Comparison of ENCODE assay signal across 1 cellular context in the genomic region with DNA sequence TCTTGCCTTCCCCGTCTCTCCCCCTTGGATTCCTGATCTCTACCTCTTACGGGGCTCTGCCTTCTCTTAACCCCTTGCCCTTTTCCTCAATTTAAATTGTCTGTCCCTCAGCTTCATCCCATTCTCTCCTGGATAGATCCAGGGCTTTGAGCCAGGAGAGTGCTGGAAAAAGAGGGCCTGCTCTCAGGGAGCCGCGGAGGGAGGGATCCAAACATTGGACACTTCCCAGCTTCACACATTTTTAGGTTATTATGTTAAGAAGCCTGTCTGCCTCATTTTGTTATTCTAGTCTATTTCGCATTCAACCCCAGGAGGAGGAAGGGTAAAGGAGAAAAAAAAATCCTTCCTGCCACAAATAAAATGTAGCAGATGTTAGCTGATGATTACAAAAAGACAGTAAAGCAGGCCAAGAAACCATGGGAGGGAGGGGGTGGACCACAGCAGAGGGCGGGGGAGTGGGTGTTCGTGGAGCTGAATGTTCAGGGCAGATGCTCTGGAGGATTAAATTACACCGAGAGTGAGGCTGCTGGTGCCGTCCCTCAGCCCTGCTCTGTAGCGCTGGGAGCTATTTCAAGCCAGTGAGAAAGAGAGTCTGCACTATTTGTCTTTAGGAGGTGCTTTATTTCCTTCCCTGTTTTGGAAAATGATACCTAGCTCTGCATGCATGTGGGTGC.
A peak's percentile ranks its signal among the peaks of the same experiment; 100 is the strongest.
TF ChIP-seq lines count a peak whose summit lies in the region.

No MANE protein-coding gene starts in this region.

TF ChIP-seq in SK-N-SH, 30 proteins besides CTCF, POLR2A, EP300 and RAD21 (continued from another document):
- TF ChIP-seq, protein P1, sequence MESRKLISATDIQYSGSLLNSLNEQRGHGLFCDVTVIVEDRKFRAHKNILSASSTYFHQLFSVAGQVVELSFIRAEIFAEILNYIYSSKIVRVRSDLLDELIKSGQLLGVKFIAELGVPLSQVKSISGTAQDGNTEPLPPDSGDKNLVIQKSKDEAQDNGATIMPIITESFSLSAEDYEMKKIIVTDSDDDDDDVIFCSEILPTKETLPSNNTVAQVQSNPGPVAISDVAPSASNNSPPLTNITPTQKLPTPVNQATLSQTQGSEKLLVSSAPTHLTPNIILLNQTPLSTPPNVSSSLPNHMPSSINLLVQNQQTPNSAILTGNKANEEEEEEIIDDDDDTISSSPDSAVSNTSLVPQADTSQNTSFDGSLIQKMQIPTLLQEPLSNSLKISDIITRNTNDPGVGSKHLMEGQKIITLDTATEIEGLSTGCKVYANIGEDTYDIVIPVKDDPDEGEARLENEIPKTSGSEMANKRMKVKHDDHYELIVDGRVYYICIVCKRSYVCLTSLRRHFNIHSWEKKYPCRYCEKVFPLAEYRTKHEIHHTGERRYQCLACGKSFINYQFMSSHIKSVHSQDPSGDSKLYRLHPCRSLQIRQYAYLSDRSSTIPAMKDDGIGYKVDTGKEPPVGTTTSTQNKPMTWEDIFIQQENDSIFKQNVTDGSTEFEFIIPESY (IDR thresholded peaks at IDR 0.05; ENCODE audit: borderline replicate concordance, low read depth), result no peak
- no peak for TF ChIP-seq RCOR1 (IDR thresholded peaks at IDR 0.05; ENCODE audit: low read length)
- 0 out of 2 replicates have a peak, but pooled peaks have one; percentile 8 for TF ChIP-seq FOXM1 (IDR thresholded peaks at IDR 0.05; ENCODE audit: low read depth)
- TF ChIP-seq, protein P2, sequence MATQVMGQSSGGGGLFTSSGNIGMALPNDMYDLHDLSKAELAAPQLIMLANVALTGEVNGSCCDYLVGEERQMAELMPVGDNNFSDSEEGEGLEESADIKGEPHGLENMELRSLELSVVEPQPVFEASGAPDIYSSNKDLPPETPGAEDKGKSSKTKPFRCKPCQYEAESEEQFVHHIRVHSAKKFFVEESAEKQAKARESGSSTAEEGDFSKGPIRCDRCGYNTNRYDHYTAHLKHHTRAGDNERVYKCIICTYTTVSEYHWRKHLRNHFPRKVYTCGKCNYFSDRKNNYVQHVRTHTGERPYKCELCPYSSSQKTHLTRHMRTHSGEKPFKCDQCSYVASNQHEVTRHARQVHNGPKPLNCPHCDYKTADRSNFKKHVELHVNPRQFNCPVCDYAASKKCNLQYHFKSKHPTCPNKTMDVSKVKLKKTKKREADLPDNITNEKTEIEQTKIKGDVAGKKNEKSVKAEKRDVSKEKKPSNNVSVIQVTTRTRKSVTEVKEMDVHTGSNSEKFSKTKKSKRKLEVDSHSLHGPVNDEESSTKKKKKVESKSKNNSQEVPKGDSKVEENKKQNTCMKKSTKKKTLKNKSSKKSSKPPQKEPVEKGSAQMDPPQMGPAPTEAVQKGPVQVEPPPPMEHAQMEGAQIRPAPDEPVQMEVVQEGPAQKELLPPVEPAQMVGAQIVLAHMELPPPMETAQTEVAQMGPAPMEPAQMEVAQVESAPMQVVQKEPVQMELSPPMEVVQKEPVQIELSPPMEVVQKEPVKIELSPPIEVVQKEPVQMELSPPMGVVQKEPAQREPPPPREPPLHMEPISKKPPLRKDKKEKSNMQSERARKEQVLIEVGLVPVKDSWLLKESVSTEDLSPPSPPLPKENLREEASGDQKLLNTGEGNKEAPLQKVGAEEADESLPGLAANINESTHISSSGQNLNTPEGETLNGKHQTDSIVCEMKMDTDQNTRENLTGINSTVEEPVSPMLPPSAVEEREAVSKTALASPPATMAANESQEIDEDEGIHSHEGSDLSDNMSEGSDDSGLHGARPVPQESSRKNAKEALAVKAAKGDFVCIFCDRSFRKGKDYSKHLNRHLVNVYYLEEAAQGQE (IDR thresholded peaks at IDR 0.05; ENCODE audit: low read depth, low read length), result no peak
- peak; percentile 64 for TF ChIP-seq GATA2 (CRISPR knock-in tag; IDR thresholded peaks at IDR 0.05)
- TF ChIP-seq JUND (IDR thresholded peaks at IDR 0.05), result peak; percentile 27; the same call in 1 of the 2 replicates
- no peak for TF ChIP-seq FOXJ3 (CRISPR knock-in tag; IDR thresholded peaks at IDR 0.05)
- TF ChIP-seq EZH2phosphoT487 (IDR thresholded peaks at IDR 0.05; ENCODE audit: borderline replicate concordance, low read depth), result no peak
- TF ChIP-seq ELF1 (IDR thresholded peaks at IDR 0.05), result no peak
- TF ChIP-seq GABPA (IDR thresholded peaks at IDR 0.05; ENCODE audit: low read depth), result no peak
- TF ChIP-seq, protein P3, sequence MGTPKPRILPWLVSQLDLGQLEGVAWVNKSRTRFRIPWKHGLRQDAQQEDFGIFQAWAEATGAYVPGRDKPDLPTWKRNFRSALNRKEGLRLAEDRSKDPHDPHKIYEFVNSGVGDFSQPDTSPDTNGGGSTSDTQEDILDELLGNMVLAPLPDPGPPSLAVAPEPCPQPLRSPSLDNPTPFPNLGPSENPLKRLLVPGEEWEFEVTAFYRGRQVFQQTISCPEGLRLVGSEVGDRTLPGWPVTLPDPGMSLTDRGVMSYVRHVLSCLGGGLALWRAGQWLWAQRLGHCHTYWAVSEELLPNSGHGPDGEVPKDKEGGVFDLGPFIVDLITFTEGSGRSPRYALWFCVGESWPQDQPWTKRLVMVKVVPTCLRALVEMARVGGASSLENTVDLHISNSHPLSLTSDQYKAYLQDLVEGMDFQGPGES (IDR thresholded peaks at IDR 0.05; ENCODE audit: low read depth, low read length), result no peak
- peak; percentile 65; the same call in 1 of the 2 replicates for TF ChIP-seq MEF2A (IDR thresholded peaks at IDR 0.05; ENCODE audit: borderline replicate concordance, low read depth)
- peak; percentile 93 for TF ChIP-seq NFIC (IDR thresholded peaks at IDR 0.05; ENCODE audit: borderline replicate concordance)
- peak; percentile 59; the same call in 1 of the 2 replicates for TF ChIP-seq TEAD4 (IDR thresholded peaks at IDR 0.05; ENCODE audit: borderline replicate concordance, insufficient read depth)
- TF ChIP-seq NRF1 (IDR thresholded peaks at IDR 0.05; ENCODE audit: low read depth, low read length), result no peak
- TF ChIP-seq POLR2AphosphoS5 (IDR thresholded peaks at IDR 0.05; ENCODE audit: low read depth, low read length), result peak; percentile 45; the same call in 1 of the 2 replicates
- TF ChIP-seq, protein P4, sequence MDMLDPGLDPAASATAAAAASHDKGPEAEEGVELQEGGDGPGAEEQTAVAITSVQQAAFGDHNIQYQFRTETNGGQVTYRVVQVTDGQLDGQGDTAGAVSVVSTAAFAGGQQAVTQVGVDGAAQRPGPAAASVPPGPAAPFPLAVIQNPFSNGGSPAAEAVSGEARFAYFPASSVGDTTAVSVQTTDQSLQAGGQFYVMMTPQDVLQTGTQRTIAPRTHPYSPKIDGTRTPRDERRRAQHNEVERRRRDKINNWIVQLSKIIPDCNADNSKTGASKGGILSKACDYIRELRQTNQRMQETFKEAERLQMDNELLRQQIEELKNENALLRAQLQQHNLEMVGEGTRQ (IDR thresholded peaks at IDR 0.05; ENCODE audit: borderline replicate concordance, low read depth, low read length), result no peak
- 0 out of 2 replicates have a peak, but pooled peaks have one; percentile 26 for TF ChIP-seq TAF1 (IDR thresholded peaks at IDR 0.05; ENCODE audit: borderline replicate concordance, low read depth, low read length)
- TF ChIP-seq, protein P5, sequence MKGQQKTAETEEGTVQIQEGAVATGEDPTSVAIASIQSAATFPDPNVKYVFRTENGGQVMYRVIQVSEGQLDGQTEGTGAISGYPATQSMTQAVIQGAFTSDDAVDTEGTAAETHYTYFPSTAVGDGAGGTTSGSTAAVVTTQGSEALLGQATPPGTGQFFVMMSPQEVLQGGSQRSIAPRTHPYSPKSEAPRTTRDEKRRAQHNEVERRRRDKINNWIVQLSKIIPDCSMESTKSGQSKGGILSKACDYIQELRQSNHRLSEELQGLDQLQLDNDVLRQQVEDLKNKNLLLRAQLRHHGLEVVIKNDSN (IDR thresholded peaks at IDR 0.05; ENCODE audit: borderline replicate concordance, low read depth), result no peak
- no peak for TF ChIP-seq SMC3 (IDR thresholded peaks at IDR 0.05; ENCODE audit: low read depth, low read length)
